In genomic region chr1:202004711-202005110, GRCh38 we compare ENCODE assay signal across 19 cellular contexts. TPM values are rescaled to one million over a fixed set of nuclear protein-coding genes. Genes with fewer than 3 reads are reported as not detected.
"Had no signal": no experiment of that assay in that cellular context is flagged by ENCODE, and none has a peak within 500 bp of the region (broad histone marks: within the 10 kb centered on the region; RNA-seq: fewer than 3 reads in every experiment).

No MANE protein-coding gene starts in this region.

- H3K36me3 ChIP-seq: ovary had no signal

- H3K27me3 ChIP-seq: adrenal gland, ovary, stomach, tibial artery had no signal

- H3K9me3 ChIP-seq: adrenal gland, ovary, stomach, tibial artery had no signal

- H3K27ac Mint-ChIP-seq: dendritic cell treated with granulocyte-macrophage colony-stimulating factor and Interleukin-4, amounts not matched to agents 40 ng/mL and 50 ng/mL, for 4 days; endodermal cell had no signal

- DNase-seq: activated CD4-positive, alpha-beta T cell treated with anti-CD3 and anti-CD28 coated beads, Interleukin-2, amount 50 U/mL, for 4 hours; activated naive CD4-positive, alpha-beta T cell treated with anti-CD3 and anti-CD28 coated beads, Interleukin-2, amount 50 U/mL, for 16 hours; activated T-cell treated with anti-CD3 and anti-CD28 coated beads, Interleukin-2, amount 50 U/mL, for 1 hour; adrenal gland; cerebellar nuclear complex; endodermal cell; erythroblast; immature natural killer cell; left colon; mammary epithelial cell; ovary; retina; stomach; tibial artery had no signal

- H3K4me1 ChIP-seq: adrenal gland had no signal

- H3K27ac ChIP-seq: adrenal gland, ovary, skin epidermis, stomach, tibial artery had no signal

- H3K9me3 Mint-ChIP-seq: dendritic cell treated with granulocyte-macrophage colony-stimulating factor and Interleukin-4, amounts not matched to agents 40 ng/mL and 50 ng/mL, for 4 days; endodermal cell; immature natural killer cell; neural crest cell had no signal

- H3K4me3 ChIP-seq: adrenal gland, ovary, skin epidermis, stomach, tibial artery had no signal

- ATAC-seq: activated CD4-positive, CD25-positive, alpha-beta regulatory T cell treated with anti-CD3 and anti-CD28 coated beads, Interleukin-2, amount 50 U/mL, for 24 hours; left colon had no signal

- H3K4me3 Mint-ChIP-seq: dendritic cell treated with granulocyte-macrophage colony-stimulating factor and Interleukin-4, amounts not matched to agents 40 ng/mL and 50 ng/mL, for 4 days; endodermal cell; immature natural killer cell; neural crest cell had no signal

- H3K27me3 Mint-ChIP-seq: dendritic cell treated with granulocyte-macrophage colony-stimulating factor and Interleukin-4, amounts not matched to agents 40 ng/mL and 50 ng/mL, for 4 days had no signal

RNA-seq across cellular contexts. Expression of gene LMOD1, which starts 58.4 kb away (rescaled TPM):
- total RNA-seq: T-helper 2 cell treated with Interferon-gamma antibody and Interleukin-4, amounts not matched to agents 100 ng/mL and 5 ng/mL, for 36 hours had no signal
- polyA plus RNA-seq: immature natural killer cell, mammary epithelial cell had no signal
